In genomic region chr3:183764854-183765731, GRCh38 we compare ENCODE assay signal across 9 cellular contexts.
DNase-seq lines count a peak whose midpoint lies in the region; ATAC-seq, FAIRE-seq and TF ChIP-seq lines count a peak whose summit lies in the region.
"Had no signal": no experiment of that assay in that cellular context is flagged by ENCODE, and none has a peak within 500 bp of the region (broad histone marks: within the 10 kb centered on the region; RNA-seq: fewer than 3 reads in every experiment).

No MANE protein-coding gene starts in this region.

- H3K9me1 ChIP-seq in endothelial cell of umbilical vein (replicated peaks; ENCODE audit: control insufficient read depth, extremely low read depth, insufficient read depth, low read length) = no peaks in the 10 kb centered on the region

- TF ChIP-seq CTCF in OCI-LY7 (conservative IDR thresholded peaks at IDR 0.05; ENCODE audit: low read length) = no peak
- TF ChIP-seq CTCF in endothelial cell of umbilical vein (IDR thresholded peaks at IDR 0.05; ENCODE audit: extremely low read depth in 1 of 2, insufficient read depth in 1 of 2, low read depth in 1 of 2, low read length in 2 of 2) = no peak
- no peak for TF ChIP-seq CTCF in prostate gland (IDR thresholded peaks at IDR 0.05)

- H3K27ac ChIP-seq in OCI-LY7 (ENCODE audit: low read depth, low read length, poor library complexity, severe bottlenecking) (peak overlapping the region; percentile 44), endothelial cell of umbilical vein (ENCODE audit: insufficient read depth, low read depth, low read length) (peak overlapping the region; percentile 33), prostate gland (peak overlapping the region; percentile 78 to 81)
- H3K27ac ChIP-seq: HL-60 had no signal

- intact Hi-C loops in OCI-LY7 (cut with micrococcal nuclease; ENCODE audit: unreplicated experiment) (no loop called here), endothelial cell of umbilical vein (cut with micrococcal nuclease) (loop anchor here (5.0 kb wide), 2 partner anchors 378 to 583 kb away; no protein-coding TSS in a partner anchor), prostate gland (cut with DNase I) (loop anchor here (5.0 to 10.0 kb wide), 3 partner anchors 63 to 510 kb away; partner anchors contain the start of genes B3GNT5 and KLHL24)

- no peak for ATAC-seq in GM18502 (IDR thresholded peaks at IDR 0.05; ENCODE audit: poor library complexity, unreplicated experiment)
- no peak for ATAC-seq in HG03196 (IDR thresholded peaks at IDR 0.05; ENCODE audit: unreplicated experiment)

- no peaks in the 10 kb centered on the region for H3K27me3 ChIP-seq in endothelial cell of umbilical vein (ENCODE audit: control insufficient read depth in 2 of 2, insufficient read depth in 2 of 2, low read length in 2 of 2)
- no peaks in the 10 kb centered on the region for H3K27me3 ChIP-seq in prostate gland (replicated peaks; ENCODE audit: insufficient read depth)

- DNase-seq in EL (peak; percentile 80), OCI-LY7 (ENCODE audit: low spot score) (peak; percentile 18), endothelial cell of umbilical vein (ENCODE audit: low read depth, low spot score) (peak; percentile 29), prostate gland (ENCODE audit: low spot score) (peak; percentile 67)
- no peak for DNase-seq in NK-92 treated with Interleukin-12 subunit alpha and Interleukin-12 subunit beta, amount 100 ng/mL, for 24 hours (lab: John Stamatoyannopoulos, UW)
- DNase-seq: activated gamma-delta T cell treated with Interleukin-2 at 50 U/mL for 16 hours had no signal

- H3K9me2 ChIP-seq in OCI-LY7 (ENCODE audit: insufficient read depth, low read length) = no peaks in the 10 kb centered on the region

- TF ChIP-seq POLR2A in endothelial cell of umbilical vein (IDR thresholded peaks at IDR 0.05; ENCODE audit: low read depth, low read length) (no peak), prostate gland (IDR thresholded peaks at IDR 0.05) (no peak)

- CTCF ChIA-PET in OCI-LY7 (lab: Charles Lee; ENCODE audit: unreplicated experiment) (interaction anchor here (0.7 to 0.9 kb wide), 2 partner anchors 293 to 294 kb away, joined by 3 read pairs; no protein-coding TSS in a partner anchor), endothelial cell of umbilical vein (lab: Charles Lee) (interaction anchor here (0.7 to 4.8 kb wide), 11 partner anchors 9 to 581 kb away, joined by 3 to 84 read pairs (median 3); partner anchors contain the start of gene PARL)

- H3K4me2 ChIP-seq in OCI-LY7 (ENCODE audit: low read length) (no peak overlapping the region), endothelial cell of umbilical vein (ENCODE audit: insufficient read depth, low read length) (peak overlapping the region; percentile 46)

- H3K4me3 ChIP-seq in OCI-LY7 (ENCODE audit: low read depth, low read length, poor library complexity, severe bottlenecking) (no peak overlapping the region), endothelial cell of umbilical vein (replicated peaks in 1 of 3; ENCODE audit: insufficient read depth in 1 of 3, low read depth in 1 of 3, low read length in 3 of 3) (no peak overlapping the region), prostate gland (no peak overlapping the region)

- peaks cover 94% of the 10 kb centered on the region for H3K36me3 ChIP-seq in OCI-LY7 (ENCODE audit: insufficient read depth, low read length)
- peaks cover 7 to 8% of the 10 kb centered on the region in 2 experiments for H3K36me3 ChIP-seq in endothelial cell of umbilical vein (ENCODE audit: control insufficient read depth in 2 of 2, extremely low read depth in 1 of 2, insufficient read depth in 2 of 2, low read length in 2 of 2)
- no peaks in the 10 kb centered on the region for H3K36me3 ChIP-seq in prostate gland

- dilution Hi-C loops in endothelial cell of umbilical vein (cut with MboI; ENCODE audit: extremely low pct_ligation_motif_present, low sequenced_read_pairs) = no loop called here

- H3K9me3 ChIP-seq in OCI-LY7 (ENCODE audit: low read length) (no peaks in the 10 kb centered on the region), endothelial cell of umbilical vein (replicated peaks; ENCODE audit: control insufficient read depth, insufficient read depth, low read length) (no peaks in the 10 kb centered on the region), prostate gland (no peaks in the 10 kb centered on the region)

- FAIRE-seq in endothelial cell of umbilical vein (lab: Jason Lieb, UNC) = peak; percentile 4

- no peak overlapping the region for H3K9ac ChIP-seq in endothelial cell of umbilical vein (replicated peaks; ENCODE audit: extremely low read depth, insufficient read depth, low read length)

- no peaks in the 10 kb centered on the region for H3K79me2 ChIP-seq in OCI-LY7 (ENCODE audit: insufficient read depth, low read depth, low read length)
- H3K79me2 ChIP-seq in endothelial cell of umbilical vein (ENCODE audit: control insufficient read depth, insufficient read depth, low read length) = no peaks in the 10 kb centered on the region

- H3K4me1 ChIP-seq in OCI-LY7 (ENCODE audit: insufficient read depth, low read length, poor library complexity, severe bottlenecking) = peaks cover 27% of the 10 kb centered on the region
- peaks cover 22% of the 10 kb centered on the region for H3K4me1 ChIP-seq in endothelial cell of umbilical vein (ENCODE audit: control insufficient read depth, extremely low read depth, insufficient read depth, low read length)
- H3K4me1 ChIP-seq in prostate gland (replicated peaks) = no peaks in the 10 kb centered on the region

- POLR2A ChIA-PET in OCI-LY7 (lab: Charles Lee) = interaction anchor here (0.5 to 0.8 kb wide), 8 partner anchors 27 to 1759 kb away, joined by 3 to 5 read pairs (median 4); no protein-coding TSS in a partner anchor
- POLR2A ChIA-PET in endothelial cell of umbilical vein (lab: Charles Lee) = no interaction called here

- BruUV-seq in OCI-LY7 (replicated peaks; lab: Mats Ljungman, UMichigan) (no TSS peak), endothelial cell of umbilical vein (replicated peaks; lab: Mats Ljungman, UMichigan) (no TSS peak)

- WGBS in prostate gland = 43% methylated on average over 7 of the region's 7 CpGs

- H2AFZ ChIP-seq in OCI-LY7 (ENCODE audit: low read length) (no peak overlapping the region), endothelial cell of umbilical vein (ENCODE audit: low read depth, low read length) (no peak overlapping the region)

- H4K20me1 ChIP-seq in OCI-LY7 (ENCODE audit: insufficient read depth, low read length) (no peaks in the 10 kb centered on the region), endothelial cell of umbilical vein (replicated peaks; ENCODE audit: control insufficient read depth, extremely low read depth, insufficient read depth, low read length) (peaks cover 3% of the 10 kb centered on the region)

TF ChIP-seq in endothelial cell of umbilical vein, 7 proteins besides CTCF, POLR2A, EP300 and RAD21:
- no peak for TF ChIP-seq JUN (IDR thresholded peaks at IDR 0.05; ENCODE audit: borderline replicate concordance, insufficient read depth, insufficient read length, low read depth)
- peak; percentile 93 for TF ChIP-seq GATA2 (IDR thresholded peaks at IDR 0.05; ENCODE audit: insufficient read depth, insufficient read length, low read depth, low read length)
- TF ChIP-seq POLR2AphosphoS5 (IDR thresholded peaks at IDR 0.05; ENCODE audit: insufficient read depth, low read depth, low read length) = peak; percentile 33
- TF ChIP-seq FOS (IDR thresholded peaks at IDR 0.05; ENCODE audit: borderline replicate concordance, insufficient read depth, low read length) = no peak
- TF ChIP-seq, protein P1, sequence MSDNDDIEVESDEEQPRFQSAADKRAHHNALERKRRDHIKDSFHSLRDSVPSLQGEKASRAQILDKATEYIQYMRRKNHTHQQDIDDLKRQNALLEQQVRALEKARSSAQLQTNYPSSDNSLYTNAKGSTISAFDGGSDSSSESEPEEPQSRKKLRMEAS (IDR thresholded peaks at IDR 0.05; ENCODE audit: insufficient read depth, insufficient read length) = no peak
- no peak for TF ChIP-seq MYC (IDR thresholded peaks at IDR 0.05; ENCODE audit: low read depth, low read length)
- TF ChIP-seq EZH2 (IDR thresholded peaks at IDR 0.05; ENCODE audit: borderline replicate concordance, low read depth, low read length, severe bottlenecking) = no peak
